19 cellular contexts compared by ENCODE assay signal in the genomic region with DNA sequence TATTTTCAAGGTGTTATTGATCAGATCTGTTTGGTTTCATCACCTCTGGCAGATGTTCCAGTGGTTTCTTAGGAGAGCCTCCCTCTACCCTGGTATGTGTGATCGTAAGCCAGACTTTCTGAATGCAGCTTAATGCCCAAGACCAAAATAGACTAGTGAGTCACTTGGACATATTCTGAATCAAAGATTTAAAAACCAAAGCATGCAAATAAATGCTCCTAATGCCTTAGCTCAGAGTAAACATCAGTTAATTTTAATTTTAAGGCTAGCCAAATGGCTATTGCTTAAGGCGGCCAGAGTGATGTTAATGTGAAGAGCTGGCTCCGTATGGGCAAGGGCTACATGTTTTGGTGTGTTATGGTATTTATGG. TPM values are rescaled to one million over a fixed set of nuclear protein-coding genes. Genes with fewer than 3 reads are reported as not detected.
DNase-seq lines count a peak whose midpoint lies in the region; ATAC-seq, FAIRE-seq and TF ChIP-seq lines count a peak whose summit lies in the region.
"Had no signal": no experiment of that assay in that cellular context is flagged by ENCODE, and none has a peak within 500 bp of the region (broad histone marks: within the 10 kb centered on the region; RNA-seq: fewer than 3 reads in every experiment).

No MANE protein-coding gene starts in this region.

- FAIRE-seq in astrocyte (lab: Jason Lieb, UNC): peak; percentile 17
- FAIRE-seq: HTR-8/SVneo had no signal

- H3K27ac Mint-ChIP-seq in astrocyte (ENCODE audit: unreplicated experiment): peak overlapping the region; percentile 66
- no peak overlapping the region for H3K27ac Mint-ChIP-seq in activated naive CD4-positive, alpha-beta T cell treated with anti-CD3 and anti-CD28 coated beads for 36 hours
- H3K27ac Mint-ChIP-seq: activated naive CD4-positive, alpha-beta T cell treated with anti-CD3 and anti-CD28 coated beads, Interleukin-2, amount 10 ng/mL, durations not matched to agents 7 days and 5 days; GM23338; T-helper 1 cell treated with Interleukin-12 subunit alpha and Interleukin-12 subunit beta and Interleukin-4 antibody, amounts not matched to agents 30 μg/mL and 1 μg/mL, for 36 hours had no signal

- no peak for TF ChIP-seq POLR2A in sigmoid colon (IDR thresholded peaks at IDR 0.05)

- no peaks in the 10 kb centered on the region for H4K20me1 ChIP-seq in astrocyte (ENCODE audit: insufficient read depth, low read length)

- H3K36me3 Mint-ChIP-seq in astrocyte (ENCODE audit: low read depth, unreplicated experiment): no peaks in the 10 kb centered on the region
- H3K36me3 Mint-ChIP-seq in activated naive CD4-positive, alpha-beta T cell treated with anti-CD3 and anti-CD28 coated beads for 36 hours (ENCODE audit: low read depth): peaks cover 7% of the 10 kb centered on the region

- H3K9ac ChIP-seq in astrocyte (ENCODE audit: low read length) (no peak overlapping the region), trophoblast cell (ENCODE audit: low read length) (no peak overlapping the region)

- H3K27me3 ChIP-seq in astrocyte (ENCODE audit: insufficient read depth, low read length) (no peaks in the 10 kb centered on the region), sigmoid colon (no peaks in the 10 kb centered on the region), trophoblast cell (ENCODE audit: insufficient read depth, low read length) (no peaks in the 10 kb centered on the region)
- H3K27me3 ChIP-seq: BE2C, thyroid gland had no signal

- peaks cover 11% of the 10 kb centered on the region for H3K4me1 Mint-ChIP-seq in astrocyte (ENCODE audit: low read depth, unreplicated experiment)
- H3K4me1 Mint-ChIP-seq in activated naive CD4-positive, alpha-beta T cell treated with anti-CD3 and anti-CD28 coated beads for 36 hours (ENCODE audit: low read depth): peaks cover 6% of the 10 kb centered on the region

- H3K9me3 Mint-ChIP-seq in astrocyte (ENCODE audit: unreplicated experiment): peaks cover 2% of the 10 kb centered on the region
- H3K9me3 Mint-ChIP-seq in activated naive CD4-positive, alpha-beta T cell treated with anti-CD3 and anti-CD28 coated beads for 36 hours: no peaks in the 10 kb centered on the region
- H3K9me3 Mint-ChIP-seq: activated naive CD4-positive, alpha-beta T cell treated with anti-CD3 and anti-CD28 coated beads, Interleukin-2, amount 10 ng/mL, durations not matched to agents 7 days and 5 days; GM23338; naive B cell; T-helper 1 cell treated with Interleukin-12 subunit alpha and Interleukin-12 subunit beta and Interleukin-4 antibody, amounts not matched to agents 30 μg/mL and 1 μg/mL, for 36 hours had no signal

- no peak overlapping the region for H3K23ac ChIP-seq in trophoblast cell (ENCODE audit: low read length)

- H3K79me2 ChIP-seq in astrocyte (ENCODE audit: insufficient read depth, low read length) (no peaks in the 10 kb centered on the region), trophoblast cell (ENCODE audit: control insufficient read depth, insufficient read depth, low read length, poor library complexity) (no peaks in the 10 kb centered on the region)

- no peaks in the 10 kb centered on the region for H3K9me3 ChIP-seq in astrocyte (ENCODE audit: insufficient read depth, low read depth, low read length)
- no peaks in the 10 kb centered on the region for H3K9me3 ChIP-seq in sigmoid colon
- no peaks in the 10 kb centered on the region for H3K9me3 ChIP-seq in trophoblast cell (ENCODE audit: insufficient read depth, low read depth, low read length)
- H3K9me3 ChIP-seq: BE2C, thyroid gland had no signal

- TF ChIP-seq CTCF in astrocyte (IDR thresholded peaks at IDR 0.05; ENCODE audit: insufficient read depth, low read depth, low read length) (no peak), fibroblast of the aortic adventitia (IDR thresholded peaks at IDR 0.05; ENCODE audit: insufficient read depth, low read length) (no peak), sigmoid colon (IDR thresholded peaks at IDR 0.05) (no peak)

- no peak for TF ChIP-seq EP300 in sigmoid colon (IDR thresholded peaks at IDR 0.05)

- H3K79me1 ChIP-seq in trophoblast cell (ENCODE audit: low read length): no peaks in the 10 kb centered on the region

- 77 to 82% methylated on average over 3 of the region's 3 CpGs for WGBS in sigmoid colon, 2 donors
- WGBS in trophoblast cell (ENCODE audit: extremely low coverage, insufficient coverage, insufficient read length): no CpG with 5 or more reads among the region's 3 CpGs

- H3K18ac ChIP-seq in trophoblast cell (ENCODE audit: low read length): no peak overlapping the region

- no peaks in the 10 kb centered on the region for H3K4me1 ChIP-seq in astrocyte (ENCODE audit: insufficient read depth, low read length)
- peaks cover 0 to 16% (median 12%) of the 10 kb centered on the region in 4 donors for H3K4me1 ChIP-seq in sigmoid colon
- H3K4me1 ChIP-seq in trophoblast cell (ENCODE audit: control insufficient read depth in 1 of 2, insufficient read depth in 2 of 2, low read length in 2 of 2): no peaks in the 10 kb centered on the region
- H3K4me1 ChIP-seq: BE2C had no signal

- no peak overlapping the region for H2AFZ ChIP-seq in astrocyte (ENCODE audit: low read depth, low read length)
- no peak overlapping the region for H2AFZ ChIP-seq in trophoblast cell (ENCODE audit: insufficient read depth, low read length, poor library complexity)
- H2AFZ ChIP-seq: GM23338 had no signal

- H4K8ac ChIP-seq in trophoblast cell (ENCODE audit: low read depth, low read length): no peak overlapping the region

- CTCF ChIA-PET in activated naive CD4-positive, alpha-beta T cell treated with anti-CD3 and anti-CD28 coated beads for 36 hours (lab: Charles Lee): no interaction called here

- intact Hi-C loops in sigmoid colon (cut with DNase I) (no loop called here), left colon (cut with DNase I, micrococcal nuclease) (no loop called here)
- intact Hi-C loops in activated naive CD4-positive, alpha-beta T cell treated with anti-CD3 and anti-CD28 coated beads for 36 hours (cut with micrococcal nuclease): no loop called here

- no peak overlapping the region for H2AK5ac ChIP-seq in trophoblast cell (ENCODE audit: low read length)

- H4K91ac ChIP-seq in trophoblast cell (ENCODE audit: low read depth, low read length): no peak overlapping the region

- no peak overlapping the region for H3K14ac ChIP-seq in trophoblast cell (ENCODE audit: low read length)

- H4K12ac ChIP-seq in trophoblast cell (ENCODE audit: low read depth, low read length): no peak overlapping the region

- H2BK120ac ChIP-seq in trophoblast cell (ENCODE audit: insufficient read depth, low read length, poor library complexity): no peak overlapping the region

- H3K4me2 ChIP-seq in astrocyte (ENCODE audit: low read length) (peak overlapping the region; percentile 12), trophoblast cell (ENCODE audit: low read length) (no peak overlapping the region)
- H3K4me2 ChIP-seq: GM23338 had no signal

- DNase-seq in EH (ENCODE audit: low read depth) (peak; percentile 45), astrocyte (ENCODE audit: low read depth) (peak; percentile 67), fibroblast of the aortic adventitia (ENCODE audit: low read depth) (peak; percentile 11), sigmoid colon (no peak), left colon (no peak), trophoblast cell (no peak), substantia nigra (lab: John Stamatoyannopoulos, UW) (no peak)
- no peak for DNase-seq in activated naive CD4-positive, alpha-beta T cell treated with anti-CD3 and anti-CD28 coated beads for 36 hours
- DNase-seq: activated naive CD4-positive, alpha-beta T cell treated with anti-CD3 and anti-CD28 coated beads, Interleukin-2, amount 10 ng/mL, durations not matched to agents 7 days and 5 days; BE2C; DMS 273 treated with DMSO at 0.1 percent for 48 hours; naive B cell; NCI-H2029; stimulated activated CD4-positive, alpha-beta T cell treated with anti-CD3 and anti-CD28 coated beads, Interleukin-2, amount 100 ng/mL, for 48 hours; thyroid gland had no signal

- no peak overlapping the region for H3K4me3 ChIP-seq in astrocyte (ENCODE audit: insufficient read depth, low read depth, low read length)
- no peak overlapping the region for H3K4me3 ChIP-seq in fibroblast of the aortic adventitia (ENCODE audit: low read depth, low read length)
- H3K4me3 ChIP-seq in sigmoid colon: no peak overlapping the region
- H3K4me3 ChIP-seq in trophoblast cell (ENCODE audit: low read depth, low read length): no peak overlapping the region
- H3K4me3 ChIP-seq: GM23338, thyroid gland had no signal

- H3K27me3 Mint-ChIP-seq in astrocyte (ENCODE audit: low read depth, unreplicated experiment): no peaks in the 10 kb centered on the region
- no peaks in the 10 kb centered on the region for H3K27me3 Mint-ChIP-seq in activated naive CD4-positive, alpha-beta T cell treated with anti-CD3 and anti-CD28 coated beads for 36 hours (ENCODE audit: low read depth)
- H3K27me3 Mint-ChIP-seq: activated naive CD4-positive, alpha-beta T cell treated with anti-CD3 and anti-CD28 coated beads, Interleukin-2, amount 10 ng/mL, durations not matched to agents 7 days and 5 days; naive B cell had no signal

- no peak for ATAC-seq in left colon
- ATAC-seq: GM23338 had no signal

- H3K4ac ChIP-seq in trophoblast cell (ENCODE audit: low read depth, low read length): no peak overlapping the region

- no peak overlapping the region for H3K27ac ChIP-seq in astrocyte (ENCODE audit: low read depth, low read length)
- peak overlapping the region; percentile 4 to 58 (median 20) for H3K27ac ChIP-seq in sigmoid colon
- no peak overlapping the region for H3K27ac ChIP-seq in trophoblast cell (ENCODE audit: low read depth, low read length)
- H3K27ac ChIP-seq in substantia nigra (ENCODE audit: low read depth, low read length, poor library complexity, severe bottlenecking): no peak overlapping the region
- H3K27ac ChIP-seq: RWPE1, thyroid gland had no signal

- H2BK12ac ChIP-seq in trophoblast cell (ENCODE audit: low read length): no peak overlapping the region

- no peak overlapping the region for H2BK5ac ChIP-seq in trophoblast cell (ENCODE audit: low read depth, low read length, poor library complexity)

- no peak overlapping the region for H3K4me3 Mint-ChIP-seq in astrocyte (ENCODE audit: unreplicated experiment)
- no peak overlapping the region for H3K4me3 Mint-ChIP-seq in activated naive CD4-positive, alpha-beta T cell treated with anti-CD3 and anti-CD28 coated beads for 36 hours
- H3K4me3 Mint-ChIP-seq: activated naive CD4-positive, alpha-beta T cell treated with anti-CD3 and anti-CD28 coated beads, Interleukin-2, amount 10 ng/mL, durations not matched to agents 7 days and 5 days; GM23338; naive B cell; T-helper 1 cell treated with Interleukin-12 subunit alpha and Interleukin-12 subunit beta and Interleukin-4 antibody, amounts not matched to agents 30 μg/mL and 1 μg/mL, for 36 hours had no signal

- no peaks in the 10 kb centered on the region for H3K36me3 ChIP-seq in astrocyte (ENCODE audit: insufficient read depth, low read length)
- H3K36me3 ChIP-seq in sigmoid colon: peaks cover 0 to under 1% (median 0%) of the 10 kb centered on the region in 4 donors
- no peaks in the 10 kb centered on the region for H3K36me3 ChIP-seq in trophoblast cell (ENCODE audit: control insufficient read depth in 1 of 2, insufficient read depth in 2 of 2, low read length in 2 of 2)
- H3K36me3 ChIP-seq: BE2C, thyroid gland had no signal

RNA-seq across cellular contexts. Expression of a gene that starts 59.3 kb away (rescaled TPM):
- 8.8 and 10.1 TPM in 2 replicates for total RNA-seq in astrocyte
- total RNA-seq in fibroblast of the aortic adventitia (ENCODE audit: low replicate concordance): 2.0 and 3.4 TPM in 2 replicates
- 1 to 10 TPM; 1.6 to 9.7 (median 3.2) TPM for total RNA-seq in sigmoid colon
- polyA plus RNA-seq in sigmoid colon: 10 to 100 TPM; 22.7 to 51.4 (median 40.8) TPM
- 100 to 1,000 TPM in 1 of 2 donors, 10 to 100 TPM in 1; 58.4 to 128 TPM for total RNA-seq in left colon
- polyA plus RNA-seq in trophoblast cell (2013): 3.2 and 3.7 TPM in 2 replicates
- 1 to 10 TPM; 2.4 to 2.7 TPM for total RNA-seq in activated naive CD4-positive, alpha-beta T cell treated with anti-CD3 and anti-CD28 coated beads for 36 hours

Comparison
In these comparisons a context has a peak if more than half of its experiments do, and no peak if none do; other contexts are left out.
1. DNase-seq: peak in EH (single experiment), astrocyte (single experiment) and fibroblast of the aortic adventitia (single experiment); none in sigmoid colon (single experiment), left colon (0 of 2), trophoblast cell (0 of 2), substantia nigra (0 of 49) and activated naive CD4-positive, alpha-beta T cell treated with anti-CD3 and anti-CD28 coated beads for 36 hours (single experiment).
2. H3K27ac ChIP-seq: peak in sigmoid colon (4 of 4); none in astrocyte (single experiment), trophoblast cell (single experiment) and substantia nigra (single experiment).